Comparison of ENCODE assay signal across 1 cellular context in genomic region chr1:35555601-35556477, GRCh38.
A peak's percentile ranks its signal among the peaks of the same experiment; 100 is the strongest.
TF ChIP-seq lines count a peak whose summit lies in the region.

No MANE protein-coding gene starts in this region.

TF ChIP-seq in HepG2, 621 proteins besides CTCF, POLR2A, EP300 and RAD21 (continued from another document and continues in another):
- TF ChIP-seq, protein P1, sequence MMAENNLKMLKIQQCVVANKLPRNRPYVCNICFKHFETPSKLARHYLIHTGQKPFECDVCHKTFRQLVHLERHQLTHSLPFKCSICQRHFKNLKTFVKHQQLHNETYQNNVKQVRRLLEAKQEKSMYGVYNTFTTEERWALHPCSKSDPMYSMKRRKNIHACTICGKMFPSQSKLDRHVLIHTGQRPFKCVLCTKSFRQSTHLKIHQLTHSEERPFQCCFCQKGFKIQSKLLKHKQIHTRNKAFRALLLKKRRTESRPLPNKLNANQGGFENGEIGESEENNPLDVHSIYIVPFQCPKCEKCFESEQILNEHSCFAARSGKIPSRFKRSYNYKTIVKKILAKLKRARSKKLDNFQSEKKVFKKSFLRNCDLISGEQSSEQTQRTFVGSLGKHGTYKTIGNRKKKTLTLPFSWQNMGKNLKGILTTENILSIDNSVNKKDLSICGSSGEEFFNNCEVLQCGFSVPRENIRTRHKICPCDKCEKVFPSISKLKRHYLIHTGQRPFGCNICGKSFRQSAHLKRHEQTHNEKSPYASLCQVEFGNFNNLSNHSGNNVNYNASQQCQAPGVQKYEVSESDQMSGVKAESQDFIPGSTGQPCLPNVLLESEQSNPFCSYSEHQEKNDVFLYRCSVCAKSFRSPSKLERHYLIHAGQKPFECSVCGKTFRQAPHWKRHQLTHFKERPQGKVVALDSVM (CRISPR knock-in tag; IDR thresholded peaks at IDR 0.05) = no peak
- no peak for TF ChIP-seq ZNF7 (CRISPR knock-in tag; IDR thresholded peaks at IDR 0.05)
- TF ChIP-seq ZNF746 (CRISPR knock-in tag; IDR thresholded peaks at IDR 0.05) = no peak
- no peak for TF ChIP-seq FLYWCH1 (CRISPR knock-in tag; IDR thresholded peaks at IDR 0.05)
- TF ChIP-seq SNRNP70 (IDR thresholded peaks at IDR 0.05; ENCODE audit: low read depth, low read length) = no peak
- TF ChIP-seq RARA (CRISPR knock-in tag; IDR thresholded peaks at IDR 0.05) = peak; percentile 74
- no peak for TF ChIP-seq DR1 (CRISPR knock-in tag; IDR thresholded peaks at IDR 0.05)
- peak; percentile 91 for TF ChIP-seq HMG20A (CRISPR knock-in tag; IDR thresholded peaks at IDR 0.05; ENCODE audit: borderline replicate concordance)
- TF ChIP-seq GATA4 (IDR thresholded peaks at IDR 0.05; ENCODE audit: borderline replicate concordance, low read depth) = peak; percentile 52; the same call in 1 of the 2 replicates
- TF ChIP-seq TAF15 (IDR thresholded peaks at IDR 0.05; ENCODE audit: low read depth, low read length, poor library complexity, severe bottlenecking) = no peak
- TF ChIP-seq, protein P2, sequence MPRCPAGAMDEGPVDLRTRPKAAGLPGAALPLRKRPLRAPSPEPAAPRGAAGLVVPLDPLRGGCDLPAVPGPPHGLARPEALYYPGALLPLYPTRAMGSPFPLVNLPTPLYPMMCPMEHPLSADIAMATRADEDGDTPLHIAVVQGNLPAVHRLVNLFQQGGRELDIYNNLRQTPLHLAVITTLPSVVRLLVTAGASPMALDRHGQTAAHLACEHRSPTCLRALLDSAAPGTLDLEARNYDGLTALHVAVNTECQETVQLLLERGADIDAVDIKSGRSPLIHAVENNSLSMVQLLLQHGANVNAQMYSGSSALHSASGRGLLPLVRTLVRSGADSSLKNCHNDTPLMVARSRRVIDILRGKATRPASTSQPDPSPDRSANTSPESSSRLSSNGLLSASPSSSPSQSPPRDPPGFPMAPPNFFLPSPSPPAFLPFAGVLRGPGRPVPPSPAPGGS (CRISPR knock-in tag; IDR thresholded peaks at IDR 0.05) = no peak
- no peak for TF ChIP-seq KLF11 (CRISPR knock-in tag; IDR thresholded peaks at IDR 0.05)
- no peak for TF ChIP-seq MEIS2 (CRISPR knock-in tag; IDR thresholded peaks at IDR 0.05)
- TF ChIP-seq ZNF274 (CRISPR knock-in tag; IDR thresholded peaks at IDR 0.05) = no peak
- TF ChIP-seq ZFP1 (CRISPR knock-in tag; IDR thresholded peaks at IDR 0.05) = no peak
- no peak for TF ChIP-seq HIVEP1 (CRISPR knock-in tag; IDR thresholded peaks at IDR 0.05)
- TF ChIP-seq ZZZ3 (CRISPR knock-in tag; IDR thresholded peaks at IDR 0.05; ENCODE audit: borderline replicate concordance) = no peak
- 0 out of 2 replicates have a peak, but pooled peaks have one; percentile 54 for TF ChIP-seq TGIF2 (CRISPR knock-in tag; IDR thresholded peaks at IDR 0.05)
- TF ChIP-seq EZH2 (conservative IDR thresholded peaks at IDR 0.05; ENCODE audit: low read depth, low read length) = no peak
- no peak for TF ChIP-seq BRCA1 (CRISPR knock-in tag; IDR thresholded peaks at IDR 0.05)
- TF ChIP-seq ZNF20 (CRISPR knock-in tag; IDR thresholded peaks at IDR 0.05) = no peak
- no peak for TF ChIP-seq ZNF768 (CRISPR knock-in tag; IDR thresholded peaks at IDR 0.05)
- TF ChIP-seq NR0B2 (CRISPR knock-in tag; IDR thresholded peaks at IDR 0.05) = no peak
- peak; percentile 56; the same call in 1 of the 2 replicates for TF ChIP-seq SALL1 (CRISPR knock-in tag; IDR thresholded peaks at IDR 0.05)
- TF ChIP-seq ZNF354B (CRISPR knock-in tag; IDR thresholded peaks at IDR 0.05) = no peak
- no peak for TF ChIP-seq ZNF138 (CRISPR knock-in tag; IDR thresholded peaks at IDR 0.05; ENCODE audit: low read depth)
- TF ChIP-seq, protein P3, sequence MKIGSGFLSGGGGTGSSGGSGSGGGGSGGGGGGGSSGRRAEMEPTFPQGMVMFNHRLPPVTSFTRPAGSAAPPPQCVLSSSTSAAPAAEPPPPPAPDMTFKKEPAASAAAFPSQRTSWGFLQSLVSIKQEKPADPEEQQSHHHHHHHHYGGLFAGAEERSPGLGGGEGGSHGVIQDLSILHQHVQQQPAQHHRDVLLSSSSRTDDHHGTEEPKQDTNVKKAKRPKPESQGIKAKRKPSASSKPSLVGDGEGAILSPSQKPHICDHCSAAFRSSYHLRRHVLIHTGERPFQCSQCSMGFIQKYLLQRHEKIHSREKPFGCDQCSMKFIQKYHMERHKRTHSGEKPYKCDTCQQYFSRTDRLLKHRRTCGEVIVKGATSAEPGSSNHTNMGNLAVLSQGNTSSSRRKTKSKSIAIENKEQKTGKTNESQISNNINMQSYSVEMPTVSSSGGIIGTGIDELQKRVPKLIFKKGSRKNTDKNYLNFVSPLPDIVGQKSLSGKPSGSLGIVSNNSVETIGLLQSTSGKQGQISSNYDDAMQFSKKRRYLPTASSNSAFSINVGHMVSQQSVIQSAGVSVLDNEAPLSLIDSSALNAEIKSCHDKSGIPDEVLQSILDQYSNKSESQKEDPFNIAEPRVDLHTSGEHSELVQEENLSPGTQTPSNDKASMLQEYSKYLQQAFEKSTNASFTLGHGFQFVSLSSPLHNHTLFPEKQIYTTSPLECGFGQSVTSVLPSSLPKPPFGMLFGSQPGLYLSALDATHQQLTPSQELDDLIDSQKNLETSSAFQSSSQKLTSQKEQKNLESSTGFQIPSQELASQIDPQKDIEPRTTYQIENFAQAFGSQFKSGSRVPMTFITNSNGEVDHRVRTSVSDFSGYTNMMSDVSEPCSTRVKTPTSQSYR (CRISPR knock-in tag; IDR thresholded peaks at IDR 0.05; ENCODE audit: borderline replicate concordance) = peak; percentile 86
- TF ChIP-seq MAF1 (CRISPR knock-in tag; IDR thresholded peaks at IDR 0.05; ENCODE audit: borderline replicate concordance) = no peak
- no peak for TF ChIP-seq KDM3A (CRISPR knock-in tag; IDR thresholded peaks at IDR 0.05; ENCODE audit: low read depth)
- no peak for TF ChIP-seq ZNF546 (CRISPR knock-in tag; conservative IDR thresholded peaks at IDR 0.05)
- TF ChIP-seq ZNF83 (CRISPR knock-in tag; IDR thresholded peaks at IDR 0.05; ENCODE audit: borderline replicate concordance) = no peak
- TF ChIP-seq ZBTB14 (CRISPR knock-in tag; IDR thresholded peaks at IDR 0.05) = no peak
- TF ChIP-seq ETV6 (CRISPR knock-in tag; conservative IDR thresholded peaks at IDR 0.05) = no peak
- TF ChIP-seq ZNF75D (CRISPR knock-in tag; IDR thresholded peaks at IDR 0.05; ENCODE audit: borderline replicate concordance) = no peak
- peak; percentile 73; the same call in 1 of the 2 replicates for TF ChIP-seq RXRB (CRISPR knock-in tag; IDR thresholded peaks at IDR 0.05; ENCODE audit: borderline replicate concordance)
- TF ChIP-seq, protein P4, sequence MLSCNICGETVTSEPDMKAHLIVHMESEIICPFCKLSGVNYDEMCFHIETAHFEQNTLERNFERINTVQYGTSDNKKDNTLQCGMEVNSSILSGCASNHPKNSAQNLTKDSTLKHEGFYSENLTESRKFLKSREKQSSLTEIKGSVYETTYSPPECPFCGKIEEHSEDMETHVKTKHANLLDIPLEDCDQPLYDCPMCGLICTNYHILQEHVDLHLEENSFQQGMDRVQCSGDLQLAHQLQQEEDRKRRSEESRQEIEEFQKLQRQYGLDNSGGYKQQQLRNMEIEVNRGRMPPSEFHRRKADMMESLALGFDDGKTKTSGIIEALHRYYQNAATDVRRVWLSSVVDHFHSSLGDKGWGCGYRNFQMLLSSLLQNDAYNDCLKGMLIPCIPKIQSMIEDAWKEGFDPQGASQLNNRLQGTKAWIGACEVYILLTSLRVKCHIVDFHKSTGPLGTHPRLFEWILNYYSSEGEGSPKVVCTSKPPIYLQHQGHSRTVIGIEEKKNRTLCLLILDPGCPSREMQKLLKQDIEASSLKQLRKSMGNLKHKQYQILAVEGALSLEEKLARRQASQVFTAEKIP (CRISPR knock-in tag; IDR thresholded peaks at IDR 0.05; ENCODE audit: borderline replicate concordance) = no peak
- TF ChIP-seq, protein P5, sequence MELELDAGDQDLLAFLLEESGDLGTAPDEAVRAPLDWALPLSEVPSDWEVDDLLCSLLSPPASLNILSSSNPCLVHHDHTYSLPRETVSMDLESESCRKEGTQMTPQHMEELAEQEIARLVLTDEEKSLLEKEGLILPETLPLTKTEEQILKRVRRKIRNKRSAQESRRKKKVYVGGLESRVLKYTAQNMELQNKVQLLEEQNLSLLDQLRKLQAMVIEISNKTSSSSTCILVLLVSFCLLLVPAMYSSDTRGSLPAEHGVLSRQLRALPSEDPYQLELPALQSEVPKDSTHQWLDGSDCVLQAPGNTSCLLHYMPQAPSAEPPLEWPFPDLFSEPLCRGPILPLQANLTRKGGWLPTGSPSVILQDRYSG (CRISPR knock-in tag; IDR thresholded peaks at IDR 0.05) = no peak
- no peak for TF ChIP-seq CCAR2 (optimal IDR thresholded peaks at IDR 0.05; ENCODE audit: low read depth, low read length)
- TF ChIP-seq SIX4 (CRISPR knock-in tag; IDR thresholded peaks at IDR 0.05) = no peak
- no peak for TF ChIP-seq ZNF235 (CRISPR knock-in tag; IDR thresholded peaks at IDR 0.05; ENCODE audit: borderline replicate concordance)
- no peak; the same call in 1 of the 2 replicates for TF ChIP-seq ZNF33A (CRISPR knock-in tag; IDR thresholded peaks at IDR 0.05; ENCODE audit: borderline replicate concordance)
- TF ChIP-seq ZNF850 (CRISPR knock-in tag; conservative IDR thresholded peaks at IDR 0.05) = no peak
- TF ChIP-seq ZNF24 (IDR thresholded peaks at IDR 0.05) = no peak
- no peak for TF ChIP-seq ZNF263 (CRISPR knock-in tag; IDR thresholded peaks at IDR 0.05)
- peak; percentile 48 for TF ChIP-seq TBL1XR1 (IDR thresholded peaks at IDR 0.05; ENCODE audit: borderline replicate concordance, low read length, partially characterized antibody)
- no peak for TF ChIP-seq MLXIP (CRISPR knock-in tag; IDR thresholded peaks at IDR 0.05; ENCODE audit: borderline replicate concordance)
- no peak for TF ChIP-seq CCDC6 (CRISPR knock-in tag; IDR thresholded peaks at IDR 0.05)
- peak; percentile 75 for TF ChIP-seq GATAD2A (CRISPR knock-in tag; IDR thresholded peaks at IDR 0.05)
- TF ChIP-seq KLF9 (CRISPR knock-in tag; IDR thresholded peaks at IDR 0.05; ENCODE audit: low read depth) = no peak
- TF ChIP-seq, protein P6, sequence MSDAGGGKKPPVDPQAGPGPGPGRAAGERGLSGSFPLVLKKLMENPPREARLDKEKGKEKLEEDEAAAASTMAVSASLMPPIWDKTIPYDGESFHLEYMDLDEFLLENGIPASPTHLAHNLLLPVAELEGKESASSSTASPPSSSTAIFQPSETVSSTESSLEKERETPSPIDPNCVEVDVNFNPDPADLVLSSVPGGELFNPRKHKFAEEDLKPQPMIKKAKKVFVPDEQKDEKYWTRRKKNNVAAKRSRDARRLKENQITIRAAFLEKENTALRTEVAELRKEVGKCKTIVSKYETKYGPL (CRISPR knock-in tag; IDR thresholded peaks at IDR 0.05) = no peak
- no peak for TF ChIP-seq ZBTB10 (CRISPR knock-in tag; IDR thresholded peaks at IDR 0.05; ENCODE audit: borderline replicate concordance)
- TF ChIP-seq KDM1A (CRISPR knock-in tag; IDR thresholded peaks at IDR 0.05) = 0 out of 2 replicates have a peak, but pooled peaks have one; percentile 22
- no peak for TF ChIP-seq ZNF543 (CRISPR knock-in tag; IDR thresholded peaks at IDR 0.05)
- TF ChIP-seq ZNF382 (CRISPR knock-in tag; IDR thresholded peaks at IDR 0.05; ENCODE audit: borderline replicate concordance) = no peak
- TF ChIP-seq GFI1 (CRISPR knock-in tag; IDR thresholded peaks at IDR 0.05; ENCODE audit: borderline replicate concordance) = peak; percentile 95
